Comparison of ENCODE assay signal across 1 cellular context in genomic region chr7:28406192-28406591, GRCh38.
TF ChIP-seq lines count a peak whose summit lies in the region.

No MANE protein-coding gene starts in this region.

TF ChIP-seq in K562, 482 proteins besides CTCF, POLR2A, EP300 and RAD21 (continued from another document):
- TF ChIP-seq, protein P1, sequence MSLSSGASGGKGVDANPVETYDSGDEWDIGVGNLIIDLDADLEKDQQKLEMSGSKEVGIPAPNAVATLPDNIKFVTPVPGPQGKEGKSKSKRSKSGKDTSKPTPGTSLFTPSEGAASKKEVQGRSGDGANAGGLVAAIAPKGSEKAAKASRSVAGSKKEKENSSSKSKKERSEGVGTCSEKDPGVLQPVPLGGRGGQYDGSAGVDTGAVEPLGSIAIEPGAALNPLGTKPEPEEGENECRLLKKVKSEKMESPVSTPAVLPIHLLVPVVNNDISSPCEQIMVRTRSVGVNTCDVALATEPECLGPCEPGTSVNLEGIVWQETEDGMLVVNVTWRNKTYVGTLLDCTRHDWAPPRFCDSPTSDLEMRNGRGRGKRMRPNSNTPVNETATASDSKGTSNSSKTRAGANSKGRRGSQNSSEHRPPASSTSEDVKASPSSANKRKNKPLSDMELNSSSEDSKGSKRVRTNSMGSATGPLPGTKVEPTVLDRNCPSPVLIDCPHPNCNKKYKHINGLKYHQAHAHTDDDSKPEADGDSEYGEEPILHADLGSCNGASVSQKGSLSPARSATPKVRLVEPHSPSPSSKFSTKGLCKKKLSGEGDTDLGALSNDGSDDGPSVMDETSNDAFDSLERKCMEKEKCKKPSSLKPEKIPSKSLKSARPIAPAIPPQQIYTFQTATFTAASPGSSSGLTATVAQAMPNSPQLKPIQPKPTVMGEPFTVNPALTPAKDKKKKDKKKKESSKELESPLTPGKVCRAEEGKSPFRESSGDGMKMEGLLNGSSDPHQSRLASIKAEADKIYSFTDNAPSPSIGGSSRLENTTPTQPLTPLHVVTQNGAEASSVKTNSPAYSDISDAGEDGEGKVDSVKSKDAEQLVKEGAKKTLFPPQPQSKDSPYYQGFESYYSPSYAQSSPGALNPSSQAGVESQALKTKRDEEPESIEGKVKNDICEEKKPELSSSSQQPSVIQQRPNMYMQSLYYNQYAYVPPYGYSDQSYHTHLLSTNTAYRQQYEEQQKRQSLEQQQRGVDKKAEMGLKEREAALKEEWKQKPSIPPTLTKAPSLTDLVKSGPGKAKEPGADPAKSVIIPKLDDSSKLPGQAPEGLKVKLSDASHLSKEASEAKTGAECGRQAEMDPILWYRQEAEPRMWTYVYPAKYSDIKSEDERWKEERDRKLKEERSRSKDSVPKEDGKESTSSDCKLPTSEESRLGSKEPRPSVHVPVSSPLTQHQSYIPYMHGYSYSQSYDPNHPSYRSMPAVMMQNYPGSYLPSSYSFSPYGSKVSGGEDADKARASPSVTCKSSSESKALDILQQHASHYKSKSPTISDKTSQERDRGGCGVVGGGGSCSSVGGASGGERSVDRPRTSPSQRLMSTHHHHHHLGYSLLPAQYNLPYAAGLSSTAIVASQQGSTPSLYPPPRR (CRISPR knock-in tag; IDR thresholded peaks at IDR 0.05; ENCODE audit: borderline replicate concordance), result no peak
